ENCODE assay signal across 8 cellular contexts in genomic region chr2:173884403-173884802, GRCh38.
DNase-seq lines count a peak whose midpoint lies in the region; ATAC-seq and TF ChIP-seq lines count a peak whose summit lies in the region.

No MANE protein-coding gene starts in this region.

- H3K79me1 ChIP-seq in trophoblast cell (ENCODE audit: low read length), result no peaks in the 10 kb centered on the region

- H2AK5ac ChIP-seq in trophoblast cell (ENCODE audit: low read length), result no peak overlapping the region

- H2AFZ ChIP-seq in trophoblast cell (ENCODE audit: insufficient read depth, low read length, poor library complexity), result no peak overlapping the region

- peak in 4 of 5 donors; percentile 20 to 24 (median 21) for DNase-seq in CD4-positive, alpha-beta memory T cell
- DNase-seq in HCEC 1CT (peak; percentile 20), WTC11 (ENCODE audit: low spot score) (peak; percentile 64), fibroblast of pulmonary artery (ENCODE audit: low read depth) (peak; percentile 64), trophoblast cell (peak; percentile 53 to 81)

- H3K14ac ChIP-seq in trophoblast cell (ENCODE audit: low read length), result no peak overlapping the region

- H3K27me3 Mint-ChIP-seq in CD4-positive, alpha-beta memory T cell, result peaks cover 6 to 15% of the 10 kb centered on the region in 2 donors
- peaks cover 3% of the 10 kb centered on the region; the same call in 1 of the 2 replicates for H3K27me3 Mint-ChIP-seq in WTC11 (ENCODE audit: low read depth)

- H2BK120ac ChIP-seq in trophoblast cell (ENCODE audit: insufficient read depth, low read length, poor library complexity), result no peak overlapping the region

- H3K9me3 Mint-ChIP-seq in CD4-positive, alpha-beta memory T cell, result peaks cover 4 to 20% (median 11%) of the 10 kb centered on the region in 8 donors
- H3K9me3 Mint-ChIP-seq in WTC11, result peaks cover 44% of the 10 kb centered on the region

- intact Hi-C loops in CD4-positive, alpha-beta memory T cell (cut with micrococcal nuclease), result loop anchor here (1.0 kb wide), 2 partner anchors 156 to 457 kb away; no protein-coding TSS in a partner anchor

- H3K4ac ChIP-seq in trophoblast cell (ENCODE audit: low read depth, low read length), result no peak overlapping the region

- no peak overlapping the region for H3K9ac ChIP-seq in trophoblast cell (ENCODE audit: low read length)

- H4K8ac ChIP-seq in trophoblast cell (ENCODE audit: low read depth, low read length), result no peak overlapping the region

- no CpG with 5 or more reads among the region's 1 CpG for WGBS in trophoblast cell (ENCODE audit: extremely low coverage, insufficient coverage, insufficient read length)

- TF ChIP-seq CTCF in WTC11 (IDR thresholded peaks at IDR 0.05) (0 out of 2 replicates have a peak, but pooled peaks have one; percentile 15), fibroblast of pulmonary artery (IDR thresholded peaks at IDR 0.05; ENCODE audit: low read length, missing control alignments) (peak; percentile 75)

- H3K23ac ChIP-seq in trophoblast cell (ENCODE audit: low read length), result no peak overlapping the region

- peaks cover 0 to 6% of the 10 kb centered on the region in 2 donors for H3K36me3 Mint-ChIP-seq in CD4-positive, alpha-beta memory T cell
- H3K36me3 Mint-ChIP-seq in WTC11, result peaks cover 32% of the 10 kb centered on the region

- no peak overlapping the region for H3K27ac ChIP-seq in CD4-positive, alpha-beta memory T cell (ENCODE audit: low read depth, low read length)
- H3K27ac ChIP-seq in trophoblast cell (ENCODE audit: low read depth, low read length), result no peak overlapping the region

- H3K27ac Mint-ChIP-seq in CD4-positive, alpha-beta memory T cell, result no peak overlapping the region
- no peak overlapping the region for H3K27ac Mint-ChIP-seq in WTC11

- CTCF ChIA-PET in CD4-positive, alpha-beta memory T cell (lab: Charles Lee; ENCODE audit: partially characterized antibody), result interaction anchor here (0.7 to 3.6 kb wide), 20 partner anchors 9 to 460 kb away, joined by 3 to 30 read pairs (median 4); no protein-coding TSS in a partner anchor
- CTCF ChIA-PET in WTC11 (lab: Charles Lee), result interaction anchor here (0.5 to 1.7 kb wide), 12 partner anchors 9 to 481 kb away, joined by 3 to 8 read pairs (median 4); no protein-coding TSS in a partner anchor

- H2BK12ac ChIP-seq in trophoblast cell (ENCODE audit: low read length), result no peak overlapping the region

- H3K4me2 ChIP-seq in trophoblast cell (ENCODE audit: low read length), result no peak overlapping the region

- no peak overlapping the region for H3K4me3 ChIP-seq in CD4-positive, alpha-beta memory T cell (ENCODE audit: low read length in 2 of 2)
- H3K4me3 ChIP-seq in fibroblast of pulmonary artery (replicated peaks; ENCODE audit: low read depth, low read length) (no peak overlapping the region), trophoblast cell (ENCODE audit: low read depth, low read length) (no peak overlapping the region)

- no peaks in the 10 kb centered on the region for H3K27me3 ChIP-seq in CD4-positive, alpha-beta memory T cell (ENCODE audit: insufficient read depth, low read length)
- no peaks in the 10 kb centered on the region for H3K27me3 ChIP-seq in trophoblast cell (ENCODE audit: insufficient read depth, low read length)

- no peak overlapping the region for H2BK5ac ChIP-seq in trophoblast cell (ENCODE audit: low read depth, low read length, poor library complexity)

- peak; percentile 78 for ATAC-seq in WTC11
- no peak for ATAC-seq in HG03097 (IDR thresholded peaks at IDR 0.05; ENCODE audit: low FRiP score, unreplicated experiment)
- no peak for ATAC-seq in HG03280 (IDR thresholded peaks at IDR 0.05; ENCODE audit: unreplicated experiment)
- ATAC-seq in HG02759 (IDR thresholded peaks at IDR 0.05; ENCODE audit: unreplicated experiment), result no peak

- H4K12ac ChIP-seq in trophoblast cell (ENCODE audit: low read depth, low read length), result no peak overlapping the region

- H3K18ac ChIP-seq in trophoblast cell (ENCODE audit: low read length), result no peak overlapping the region

- no peak overlapping the region for H3K4me3 Mint-ChIP-seq in CD4-positive, alpha-beta memory T cell
- H3K4me3 Mint-ChIP-seq in WTC11, result no peak overlapping the region

- H3K79me2 ChIP-seq in trophoblast cell (ENCODE audit: control insufficient read depth, insufficient read depth, low read length, poor library complexity), result no peaks in the 10 kb centered on the region

- H3K36me3 ChIP-seq in CD4-positive, alpha-beta memory T cell (ENCODE audit: insufficient read depth, low read length), result no peaks in the 10 kb centered on the region
- no peaks in the 10 kb centered on the region for H3K36me3 ChIP-seq in trophoblast cell (ENCODE audit: control insufficient read depth in 1 of 2, insufficient read depth in 2 of 2, low read length in 2 of 2)

- H3K4me1 ChIP-seq in CD4-positive, alpha-beta memory T cell (ENCODE audit: insufficient read depth, low read length), result no peaks in the 10 kb centered on the region
- no peaks in the 10 kb centered on the region for H3K4me1 ChIP-seq in trophoblast cell (ENCODE audit: control insufficient read depth in 1 of 2, insufficient read depth in 2 of 2, low read length in 2 of 2)

- no peak overlapping the region for H4K91ac ChIP-seq in trophoblast cell (ENCODE audit: low read depth, low read length)

- POLR2A ChIA-PET in CD4-positive, alpha-beta memory T cell (lab: Charles Lee; ENCODE audit: partially characterized antibody), result interaction anchor here (0.8 kb wide), 1 partner anchor 159 kb away, joined by 3 read pairs; no protein-coding TSS in a partner anchor
- POLR2A ChIA-PET in WTC11 (lab: Charles Lee), result no interaction called here

- H3K9me3 ChIP-seq in CD4-positive, alpha-beta memory T cell (ENCODE audit: control insufficient read depth in 1 of 2, low read length in 2 of 2), result no peaks in the 10 kb centered on the region
- peaks cover 2% of the 10 kb centered on the region for H3K9me3 ChIP-seq in trophoblast cell (ENCODE audit: insufficient read depth, low read depth, low read length)

- no peaks in the 10 kb centered on the region for H3K4me1 Mint-ChIP-seq in CD4-positive, alpha-beta memory T cell
- H3K4me1 Mint-ChIP-seq in WTC11, result no peaks in the 10 kb centered on the region

TF ChIP-seq in WTC11, 78 proteins besides CTCF, POLR2A, EP300 and RAD21:
- TF ChIP-seq SP1 (CRISPR knock-in tag; conservative IDR thresholded peaks at IDR 0.05), result no peak
- no peak for TF ChIP-seq ESRRA (CRISPR knock-in tag; IDR thresholded peaks at IDR 0.05; ENCODE audit: borderline replicate concordance)
- no peak for TF ChIP-seq TEAD1 (CRISPR knock-in tag; IDR thresholded peaks at IDR 0.05)
- no peak for TF ChIP-seq TEAD4 (CRISPR knock-in tag; IDR thresholded peaks at IDR 0.05)
- TF ChIP-seq ZBTB43 (CRISPR knock-in tag; IDR thresholded peaks at IDR 0.05), result no peak
- no peak for TF ChIP-seq CREM (CRISPR knock-in tag; IDR thresholded peaks at IDR 0.05)
- TF ChIP-seq SMAD4 (CRISPR knock-in tag; IDR thresholded peaks at IDR 0.05), result no peak
- TF ChIP-seq RORB (CRISPR knock-in tag; IDR thresholded peaks at IDR 0.05), result no peak
- TF ChIP-seq FOXP1 (CRISPR knock-in tag; IDR thresholded peaks at IDR 0.05; ENCODE audit: borderline replicate concordance), result no peak
- TF ChIP-seq JUN (CRISPR knock-in tag; IDR thresholded peaks at IDR 0.05), result no peak
- no peak for TF ChIP-seq ZNF263 (CRISPR knock-in tag; IDR thresholded peaks at IDR 0.05; ENCODE audit: low read depth)
- no peak for TF ChIP-seq ZBTB21 (CRISPR knock-in tag; IDR thresholded peaks at IDR 0.05; ENCODE audit: borderline replicate concordance)
- TF ChIP-seq E2F4 (CRISPR knock-in tag; IDR thresholded peaks at IDR 0.05; ENCODE audit: borderline replicate concordance, low read depth), result no peak
